Comparison of ENCODE assay signal across 19 cellular contexts in the genomic region with DNA sequence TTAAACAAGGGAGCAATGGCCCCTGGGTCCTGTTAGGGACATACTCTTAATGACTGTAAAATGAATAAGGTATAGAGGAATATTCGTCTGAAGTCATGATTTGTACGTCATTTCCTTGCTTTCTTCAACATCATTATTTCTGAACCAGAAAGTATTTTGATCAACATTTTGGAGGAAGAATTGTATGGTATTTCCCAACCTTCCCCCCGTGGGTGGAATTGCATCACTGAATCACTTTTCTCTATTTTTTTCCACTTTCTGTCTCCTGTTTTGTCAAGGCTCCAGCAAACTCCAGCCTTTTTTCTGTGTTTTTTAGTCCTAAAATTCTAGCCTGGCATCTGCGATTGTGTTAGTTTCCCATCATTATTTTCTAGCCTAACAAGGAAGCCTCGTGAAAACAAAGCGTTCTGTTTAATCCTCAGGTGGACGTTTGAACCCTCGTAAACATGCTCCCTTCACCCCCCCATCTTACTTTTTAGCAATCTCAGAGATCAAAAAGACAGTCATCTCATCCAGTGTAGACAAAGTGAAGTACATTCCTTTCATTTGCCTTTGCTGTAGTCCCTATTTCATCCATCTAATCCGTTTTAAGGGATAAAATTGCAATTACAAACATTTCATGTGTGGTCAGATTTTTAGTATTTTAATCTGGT.
DNase-seq lines count a peak whose midpoint lies in the region; ATAC-seq and TF ChIP-seq lines count a peak whose summit lies in the region.
"Had no signal": no experiment of that assay in that cellular context is flagged by ENCODE, and none has a peak within 500 bp of the region (broad histone marks: within the 10 kb centered on the region; RNA-seq: fewer than 3 reads in every experiment).

No MANE protein-coding gene starts in this region.

- ATAC-seq in gastroesophageal sphincter (peak; percentile 39), GM18909 (IDR thresholded peaks at IDR 0.05; ENCODE audit: poor library complexity, unreplicated experiment) (no peak), HG03460 (IDR thresholded peaks at IDR 0.05; ENCODE audit: unreplicated experiment) (no peak)
- ATAC-seq: GM23338, K562 had no signal

- H3K36me3 ChIP-seq in gastroesophageal sphincter (no peaks in the 10 kb centered on the region), stomach (no peaks in the 10 kb centered on the region)

- TF ChIP-seq EP300 in gastroesophageal sphincter (IDR thresholded peaks at IDR 0.05) (no peak), stomach (IDR thresholded peaks at IDR 0.05) (no peak)

- TF ChIP-seq CTCF in gastroesophageal sphincter (IDR thresholded peaks at IDR 0.05), result no peak
- TF ChIP-seq CTCF in stomach (IDR thresholded peaks at IDR 0.05), result no peak

- DNase-seq in GM04503 (ENCODE audit: low read depth), result peak; percentile 35
- DNase-seq in stomach, result no peak
- DNase-seq in D341Med (ENCODE audit: low spot score), result no peak
- no peak for DNase-seq in 8988T
- DNase-seq: activated T-cell treated with anti-CD3 and anti-CD28 coated beads, Interleukin-2, amount 50 U/mL, for 48 hours; CD4-positive, alpha-beta memory T cell; GF-D8; left cardiac atrium; NCI-H526; psoas muscle; stimulated activated CD4-positive, alpha-beta T cell treated with anti-CD3 and anti-CD28 coated beads, Interleukin-2, amount 100 ng/mL, for 48 hours; SW 1271 had no signal

- H3K4me3 ChIP-seq in gastroesophageal sphincter (no peak overlapping the region), stomach (no peak overlapping the region)
- H3K4me3 ChIP-seq: GM23338, hepatocyte, K562, psoas muscle had no signal

- H3K27ac ChIP-seq in angular gyrus (ENCODE audit: low read depth, low read length) (peak overlapping the region; percentile 44), gastroesophageal sphincter (peak overlapping the region in 3 of 4 donors; percentile 11 to 82 (median 46)), stomach (peak overlapping the region in 3 of 5 donors; percentile 4 to 82 (median 12))
- H3K27ac ChIP-seq: hepatocyte, psoas muscle had no signal

- intact Hi-C loops in stomach (cut with DNase I; ENCODE audit: low total_unique reads), result no loop called here

- no peaks in the 10 kb centered on the region for H3K9me3 ChIP-seq in gastroesophageal sphincter
- no peaks in the 10 kb centered on the region for H3K9me3 ChIP-seq in stomach
- H3K9me3 ChIP-seq: psoas muscle had no signal

- 58 to 60% methylated on average over 8 to 9 of the region's 9 CpGs for WGBS in gastroesophageal sphincter (ENCODE audit: low coverage in 1 of 2), 2 donors
- 73 to 85% (median 81%) methylated on average over 9 of the region's 9 CpGs for WGBS in stomach, 5 donors

- H3K27me3 ChIP-seq in gastroesophageal sphincter (no peaks in the 10 kb centered on the region), stomach (no peaks in the 10 kb centered on the region)
- H3K27me3 ChIP-seq: hepatocyte had no signal

- no peak for TF ChIP-seq POLR2A in gastroesophageal sphincter (IDR thresholded peaks at IDR 0.05)
- TF ChIP-seq POLR2A in stomach (IDR thresholded peaks at IDR 0.05), result no peak

- peaks cover 18 to 78% (median 25%) of the 10 kb centered on the region in 3 donors for H3K4me1 ChIP-seq in gastroesophageal sphincter
- H3K4me1 ChIP-seq in stomach, result peaks cover 24 to 92% (median 54%) of the 10 kb centered on the region in 4 donors
